ENCODE assay signal across 15 cellular contexts in genomic region chr13:21043898-21044297, GRCh38. TPM values are rescaled to one million over a fixed set of nuclear protein-coding genes. Genes with fewer than 3 reads are reported as not detected.
DNase-seq lines count a peak whose midpoint lies in the region; ATAC-seq and TF ChIP-seq lines count a peak whose summit lies in the region.
"Had no signal": no experiment of that assay in that cellular context is flagged by ENCODE, and none has a peak within 500 bp of the region (broad histone marks: within the 10 kb centered on the region; RNA-seq: fewer than 3 reads in every experiment).

No MANE protein-coding gene starts in this region.

- TF ChIP-seq POLR2A in adrenal gland (IDR thresholded peaks at IDR 0.05), result no peak

- peaks cover 79% of the 10 kb centered on the region for H4K20me1 ChIP-seq in BLaER1

- H3K36me3 ChIP-seq in BLaER1 (peaks cover 29% of the 10 kb centered on the region), adrenal gland (replicated peaks in 1 of 2) (peaks cover 0 to 10% of the 10 kb centered on the region in 2 donors), cardiac muscle cell (peaks cover 5% of the 10 kb centered on the region)

- TF ChIP-seq CTCF in adrenal gland (IDR thresholded peaks at IDR 0.05), result no peak
- no peak for TF ChIP-seq CTCF in cardiac muscle cell (IDR thresholded peaks at IDR 0.05; ENCODE audit: low read depth, low read length)
- no peak for TF ChIP-seq CTCF in retinal pigment epithelial cell (conservative IDR thresholded peaks at IDR 0.05; ENCODE audit: low read depth, low read length)

- H3K4me2 ChIP-seq in BLaER1, result peak overlapping the region; percentile 49

- intact Hi-C loops in adrenal gland (cut with DNase I), result no loop called here

- H3K4me1 ChIP-seq in BLaER1 (peaks cover 95% of the 10 kb centered on the region), adrenal gland (replicated peaks in 1 of 2) (peaks cover 28 to 50% of the 10 kb centered on the region in 2 donors), cardiac muscle cell (ENCODE audit: low read depth) (peaks cover 11% of the 10 kb centered on the region)

- DNase-seq in adrenal gland, result peak in 4 of 7 donors; percentile 13 to 46 (median 32)
- DNase-seq in cardiac muscle cell (ENCODE audit: low read depth in 1 of 2, low spot score in 1 of 2), result peak; percentile 22 to 92
- peak; percentile 62 for DNase-seq in retinal pigment epithelial cell (ENCODE audit: low read depth)
- no peak for DNase-seq in DMS53 treated with DMSO at 0.1 percent for 48 hours (lab: John Stamatoyannopoulos, UW; ENCODE audit: unreplicated experiment)
- no peak for DNase-seq in activated naive CD4-positive, alpha-beta T cell (lab: John Stamatoyannopoulos, UW)
- DNase-seq: activated CD4-positive, alpha-beta T cell treated with anti-CD3 and anti-CD28 coated beads for 4 hours; activated gamma-delta T cell treated with Interleukin-2 at 50 U/mL for 16 hours; COR-L47; naive B cell; SJCRH30; stimulated activated CD4-positive, alpha-beta T cell treated with anti-CD3 and anti-CD28 coated beads, Interleukin-4, amount 100 ng/mL, for 1 hour; substantia nigra had no signal

- 0 out of 2 replicates have a peak overlapping the region, but pooled peaks have one; percentile 30 for H3K9ac ChIP-seq in BLaER1

- H3K9me3 ChIP-seq in BLaER1, result no peaks in the 10 kb centered on the region
- no peaks in the 10 kb centered on the region for H3K9me3 ChIP-seq in adrenal gland (replicated peaks in 1 of 3)
- H3K9me3 ChIP-seq in cardiac muscle cell (ENCODE audit: low read depth), result no peaks in the 10 kb centered on the region
- H3K9me3 ChIP-seq: SJCRH30 had no signal

- H3K4me3 ChIP-seq in BLaER1 (no peak overlapping the region), adrenal gland (no peak overlapping the region), cardiac muscle cell (no peak overlapping the region), retinal pigment epithelial cell (ENCODE audit: low read length) (no peak overlapping the region)
- H3K4me3 ChIP-seq: SJCRH30 had no signal

- H3K27me3 ChIP-seq in BLaER1 (no peaks in the 10 kb centered on the region), adrenal gland (no peaks in the 10 kb centered on the region), cardiac muscle cell (no peaks in the 10 kb centered on the region)
- H3K27me3 ChIP-seq: SJCRH30 had no signal

- no peak overlapping the region for H3K27ac ChIP-seq in BLaER1
- H3K27ac ChIP-seq in adrenal gland, result peak overlapping the region in 1 of 5 donors; percentile 18
- peak overlapping the region; percentile 69 for H3K27ac ChIP-seq in cardiac muscle cell
- H3K27ac ChIP-seq: SJCRH30 had no signal

- ATAC-seq in HG03342 (IDR thresholded peaks at IDR 0.05; ENCODE audit: unreplicated experiment) (no peak), HG03045 (IDR thresholded peaks at IDR 0.05; ENCODE audit: unreplicated experiment) (no peak)

- 18 to 31% (median 29%) methylated on average over 2 of the region's 2 CpGs for WGBS in adrenal gland, 4 donors

RNA-seq across cellular contexts. Expression of gene LATS2, which starts 17.5 kb away (rescaled TPM):
- 10 to 100 TPM; 20.8 to 35.6 (median 28.0) TPM for total RNA-seq in adrenal gland
- 10 to 100 TPM in 2 of 3 donors, 1 to 10 TPM in 1; 9.8 to 10.5 (median 10.2) TPM for polyA plus RNA-seq in adrenal gland
- total RNA-seq in cardiac muscle cell, result 8.9 and 14.7 TPM in 2 replicates
- 4.0 and 4.7 TPM in 2 replicates for polyA plus RNA-seq in cardiac muscle cell

Comparison
In these comparisons a context has a peak if more than half of its experiments do, and no peak if none do; other contexts are left out.
1. DNase-seq: peak in adrenal gland (4 of 7), cardiac muscle cell (2 of 2) and retinal pigment epithelial cell (single experiment); none in DMS53 treated with DMSO at 0.1 percent for 48 hours (single experiment) and activated naive CD4-positive, alpha-beta T cell (0 of 4).